ENCODE assay signal across 26 cellular contexts in genomic region chr9:129881547-129882324, GRCh38. TPM values are rescaled to one million over a fixed set of nuclear protein-coding genes. Genes with fewer than 3 reads are reported as not detected.
DNase-seq lines count a peak whose midpoint lies in the region; ATAC-seq, FAIRE-seq and TF ChIP-seq lines count a peak whose summit lies in the region.
"Had no signal": no experiment of that assay in that cellular context is flagged by ENCODE, and none has a peak within 500 bp of the region (broad histone marks: within the 10 kb centered on the region; RNA-seq: fewer than 3 reads in every experiment).

No MANE protein-coding gene starts in this region.

- TF ChIP-seq CTCF in DND-41 (IDR thresholded peaks at IDR 0.05; ENCODE audit: borderline replicate concordance, extremely low read depth, low read length, poor library complexity, severe bottlenecking) (no peak), neutrophil (IDR thresholded peaks at IDR 0.05) (no peak)

- H3K27me3 ChIP-seq in DND-41 (ENCODE audit: insufficient read depth, low read length, poor library complexity): no peaks in the 10 kb centered on the region
- no peaks in the 10 kb centered on the region for H3K27me3 ChIP-seq in neutrophil
- no peaks in the 10 kb centered on the region for H3K27me3 ChIP-seq in H7 (ENCODE audit: control insufficient read depth, insufficient read depth, low read length)
- H3K27me3 ChIP-seq: gastrocnemius medialis, left lung, suprapubic skin had no signal

- H3K4me2 ChIP-seq in DND-41 (ENCODE audit: insufficient read depth, low read length): no peak overlapping the region

- peaks cover 33% of the 10 kb centered on the region for H3K36me3 ChIP-seq in DND-41 (ENCODE audit: insufficient read depth, low read length)
- no peaks in the 10 kb centered on the region for H3K36me3 ChIP-seq in neutrophil
- H3K36me3 ChIP-seq in H7 (replicated peaks; ENCODE audit: control insufficient read depth, insufficient read depth, low read length): peaks cover 1% of the 10 kb centered on the region
- H3K36me3 ChIP-seq: left lung had no signal

- H3K27me3 Mint-ChIP-seq in T-helper 2 cell treated with Interferon-gamma antibody and Interleukin-4, amounts not matched to agents 5 μg/mL and 100 μg/mL, for 36 hours (ENCODE audit: low read depth): no peaks in the 10 kb centered on the region
- H3K27me3 Mint-ChIP-seq in central memory CD8-positive, alpha-beta T cell: no peaks in the 10 kb centered on the region
- no peaks in the 10 kb centered on the region for H3K27me3 Mint-ChIP-seq in activated T-helper 2 cell treated with anti-CD3 and anti-CD28 coated beads, Interferon-gamma antibody, Interleukin-2, Interleukin-4, amounts not matched to agents 10 μg/mL and 5 μg/mL and 100 μg/mL, durations not matched to agents 14 hours and 24 hours and 36 hours (ENCODE audit: low read depth)
- H3K27me3 Mint-ChIP-seq: T-cell had no signal

- H3K4me1 Mint-ChIP-seq in T-helper 2 cell treated with Interferon-gamma antibody and Interleukin-4, amounts not matched to agents 5 μg/mL and 100 μg/mL, for 36 hours (ENCODE audit: low read depth): peaks cover 22% of the 10 kb centered on the region
- peaks cover 33% of the 10 kb centered on the region for H3K4me1 Mint-ChIP-seq in central memory CD8-positive, alpha-beta T cell
- H3K4me1 Mint-ChIP-seq in activated T-helper 2 cell treated with anti-CD3 and anti-CD28 coated beads, Interferon-gamma antibody, Interleukin-2, Interleukin-4, amounts not matched to agents 10 μg/mL and 5 μg/mL and 100 μg/mL, durations not matched to agents 14 hours and 24 hours and 36 hours (ENCODE audit: low read depth): peaks cover 12% of the 10 kb centered on the region

- peak overlapping the region; percentile 54 for H3K27ac ChIP-seq in DND-41 (ENCODE audit: low read length)
- H3K27ac ChIP-seq in neutrophil: peak overlapping the region; percentile 29
- H3K27ac ChIP-seq: gastrocnemius medialis, left lung, suprapubic skin had no signal

- peaks cover 50% of the 10 kb centered on the region for H3K4me1 ChIP-seq in DND-41 (ENCODE audit: insufficient read depth, low read length)
- peaks cover 29 to 33% of the 10 kb centered on the region in 2 experiments for H3K4me1 ChIP-seq in neutrophil (ENCODE audit: control insufficient read depth in 1 of 2, insufficient read depth in 1 of 2, low read depth in 1 of 2, low read length in 1 of 2)

- peak overlapping the region; percentile 17 for H3K27ac Mint-ChIP-seq in T-helper 2 cell treated with Interferon-gamma antibody and Interleukin-4, amounts not matched to agents 5 μg/mL and 100 μg/mL, for 36 hours
- H3K27ac Mint-ChIP-seq in central memory CD8-positive, alpha-beta T cell (ENCODE audit: low read depth): peak overlapping the region; percentile 44
- no peak overlapping the region for H3K27ac Mint-ChIP-seq in activated T-helper 2 cell treated with anti-CD3 and anti-CD28 coated beads, Interferon-gamma antibody, Interleukin-2, Interleukin-4, amounts not matched to agents 10 μg/mL and 5 μg/mL and 100 μg/mL, durations not matched to agents 14 hours and 24 hours and 36 hours
- H3K27ac Mint-ChIP-seq: nephron progenitor cell had no signal

- peaks cover 45% of the 10 kb centered on the region for H3K36me3 Mint-ChIP-seq in T-helper 2 cell treated with Interferon-gamma antibody and Interleukin-4, amounts not matched to agents 5 μg/mL and 100 μg/mL, for 36 hours (ENCODE audit: low read depth)
- peaks cover 43% of the 10 kb centered on the region for H3K36me3 Mint-ChIP-seq in central memory CD8-positive, alpha-beta T cell (ENCODE audit: insufficient read depth)
- H3K36me3 Mint-ChIP-seq in activated T-helper 2 cell treated with anti-CD3 and anti-CD28 coated beads, Interferon-gamma antibody, Interleukin-2, Interleukin-4, amounts not matched to agents 10 μg/mL and 5 μg/mL and 100 μg/mL, durations not matched to agents 14 hours and 24 hours and 36 hours (ENCODE audit: low read depth): peaks cover 65% of the 10 kb centered on the region

- no peak for DNase-seq in T-helper 2 cell treated with Interferon-gamma antibody and Interleukin-4, amounts not matched to agents 5 μg/mL and 100 μg/mL, for 36 hours (ENCODE audit: low spot score)
- DNase-seq in T-helper 2 cell: no peak
- DNase-seq in DND-41: peak; percentile 75
- no peak for DNase-seq in central memory CD8-positive, alpha-beta T cell (ENCODE audit: low spot score in 2 of 2)
- no peak for DNase-seq in HTR-8/SVneo (ENCODE audit: insufficient read length, low spot score)
- DNase-seq in activated T-helper 2 cell treated with anti-CD3 and anti-CD28 coated beads, Interferon-gamma antibody, Interleukin-2, Interleukin-4, amounts not matched to agents 10 μg/mL and 5 μg/mL and 100 μg/mL, durations not matched to agents 14 hours and 24 hours and 36 hours (ENCODE audit: low spot score): no peak
- DNase-seq in H7: no peak
- DNase-seq: activated CD4-positive, alpha-beta T cell treated with anti-CD3 and anti-CD28 coated beads, Interleukin-2, amount 50 U/mL, for 1 hour; activated effector memory CD4-positive, alpha-beta T cell treated with anti-CD3 and anti-CD28 coated beads, Interleukin-2, amount 50 U/mL, for 16 hours; amniotic stem cell; DMS79; effector memory CD4-positive, alpha-beta T cell; gastrocnemius medialis; Kasumi-1; left lung; NCI-H1694; nephron progenitor cell; NK-92 treated with Interleukin-12 subunit alpha and Interleukin-12 subunit beta, amount 100 ng/mL, for 24 hours; SIG-M5; T-cell had no signal

- H4K20me1 ChIP-seq in DND-41 (ENCODE audit: insufficient read depth, low read length): no peaks in the 10 kb centered on the region

- no peaks in the 10 kb centered on the region for H3K9me3 Mint-ChIP-seq in T-helper 2 cell treated with Interferon-gamma antibody and Interleukin-4, amounts not matched to agents 5 μg/mL and 100 μg/mL, for 36 hours
- no peaks in the 10 kb centered on the region for H3K9me3 Mint-ChIP-seq in central memory CD8-positive, alpha-beta T cell
- no peaks in the 10 kb centered on the region for H3K9me3 Mint-ChIP-seq in activated T-helper 2 cell treated with anti-CD3 and anti-CD28 coated beads, Interferon-gamma antibody, Interleukin-2, Interleukin-4, amounts not matched to agents 10 μg/mL and 5 μg/mL and 100 μg/mL, durations not matched to agents 14 hours and 24 hours and 36 hours
- H3K9me3 Mint-ChIP-seq: nephron progenitor cell, T-cell had no signal

- H3K9me3 ChIP-seq in DND-41 (ENCODE audit: insufficient read depth, low read length, severe bottlenecking): no peaks in the 10 kb centered on the region
- H3K9me3 ChIP-seq in neutrophil: no peaks in the 10 kb centered on the region
- H3K9me3 ChIP-seq: gastrocnemius medialis, HAP-1, left lung, suprapubic skin had no signal

- no peak overlapping the region for H2AFZ ChIP-seq in DND-41 (ENCODE audit: low read depth, low read length)

- no peak overlapping the region for H3K4me3 Mint-ChIP-seq in T-helper 2 cell treated with Interferon-gamma antibody and Interleukin-4, amounts not matched to agents 5 μg/mL and 100 μg/mL, for 36 hours
- H3K4me3 Mint-ChIP-seq in central memory CD8-positive, alpha-beta T cell: no peak overlapping the region
- no peak overlapping the region for H3K4me3 Mint-ChIP-seq in activated T-helper 2 cell treated with anti-CD3 and anti-CD28 coated beads, Interferon-gamma antibody, Interleukin-2, Interleukin-4, amounts not matched to agents 10 μg/mL and 5 μg/mL and 100 μg/mL, durations not matched to agents 14 hours and 24 hours and 36 hours (ENCODE audit: low read depth)
- H3K4me3 Mint-ChIP-seq: nephron progenitor cell, T-cell had no signal

- H3K4me3 ChIP-seq in DND-41 (ENCODE audit: low read depth in 1 of 2, low read length in 2 of 2): no peak overlapping the region
- no peak overlapping the region for H3K4me3 ChIP-seq in neutrophil (ENCODE audit: low read depth in 1 of 2, low read length in 1 of 2)
- no peak overlapping the region for H3K4me3 ChIP-seq in H7 (ENCODE audit: insufficient read depth, low read depth, low read length)
- H3K4me3 ChIP-seq: gastrocnemius medialis, HAP-1, left lung, suprapubic skin had no signal

- peak; percentile 21 for ATAC-seq in DND-41 (ENCODE audit: insufficient read depth, low read depth)
- no peak for ATAC-seq in central memory CD8-positive, alpha-beta T cell (replicated peaks; ENCODE audit: extremely low read depth, poor library complexity, severe bottlenecking)
- ATAC-seq: esophagus mucosa, gastrocnemius medialis, left lung, T-cell had no signal

- peaks cover 34% of the 10 kb centered on the region for H3K79me2 ChIP-seq in DND-41 (ENCODE audit: insufficient read depth, low read length)

- no peak for FAIRE-seq in HTR-8/SVneo (lab: Jason Lieb, UNC)
- FAIRE-seq: colon, GM19239 had no signal

- intact Hi-C loops in activated T-helper 2 cell treated with anti-CD3 and anti-CD28 coated beads, Interferon-gamma antibody, Interleukin-2, Interleukin-4, amounts not matched to agents 10 μg/mL and 5 μg/mL and 100 μg/mL, durations not matched to agents 14 hours and 24 hours and 36 hours (cut with micrococcal nuclease): no loop called here

- H3K9ac ChIP-seq in DND-41 (ENCODE audit: low read depth, low read length): 0 out of 2 replicates have a peak overlapping the region, but pooled peaks have one; percentile 12

RNA-seq across cellular contexts. Expression of gene USP20, which starts 46.5 kb away (rescaled TPM):
- total RNA-seq in activated T-helper 2 cell treated with anti-CD3 and anti-CD28 coated beads, Interferon-gamma antibody, Interleukin-2, Interleukin-4, amounts not matched to agents 10 μg/mL and 5 μg/mL and 100 μg/mL, durations not matched to agents 14 hours and 24 hours and 36 hours: 45.6 and 52.3 TPM in 2 replicates
- total RNA-seq in H7 (2014; rRNA removed; shearing (Covaris generic)): 15.8 and 16.3 TPM in 2 replicates

RNA-seq across cellular contexts. Expression of gene C9orf78, which starts 46.7 kb away (rescaled TPM):
- total RNA-seq in activated T-helper 2 cell treated with anti-CD3 and anti-CD28 coated beads, Interferon-gamma antibody, Interleukin-2, Interleukin-4, amounts not matched to agents 10 μg/mL and 5 μg/mL and 100 μg/mL, durations not matched to agents 14 hours and 24 hours and 36 hours: 54.4 and 59.6 TPM in 2 replicates
- 39.7 and 47.0 TPM in 2 replicates for total RNA-seq in H7 (2014; rRNA removed; shearing (Covaris generic))

RNA-seq across cellular contexts. Expression of gene TOR1A, which starts 57.8 kb away (rescaled TPM):
- 52.5 and 55.8 TPM in 2 replicates for total RNA-seq in activated T-helper 2 cell treated with anti-CD3 and anti-CD28 coated beads, Interferon-gamma antibody, Interleukin-2, Interleukin-4, amounts not matched to agents 10 μg/mL and 5 μg/mL and 100 μg/mL, durations not matched to agents 14 hours and 24 hours and 36 hours
- total RNA-seq in H7 (2014; rRNA removed; shearing (Covaris generic)): 22.9 and 27.1 TPM in 2 replicates
